In the genomic region with DNA sequence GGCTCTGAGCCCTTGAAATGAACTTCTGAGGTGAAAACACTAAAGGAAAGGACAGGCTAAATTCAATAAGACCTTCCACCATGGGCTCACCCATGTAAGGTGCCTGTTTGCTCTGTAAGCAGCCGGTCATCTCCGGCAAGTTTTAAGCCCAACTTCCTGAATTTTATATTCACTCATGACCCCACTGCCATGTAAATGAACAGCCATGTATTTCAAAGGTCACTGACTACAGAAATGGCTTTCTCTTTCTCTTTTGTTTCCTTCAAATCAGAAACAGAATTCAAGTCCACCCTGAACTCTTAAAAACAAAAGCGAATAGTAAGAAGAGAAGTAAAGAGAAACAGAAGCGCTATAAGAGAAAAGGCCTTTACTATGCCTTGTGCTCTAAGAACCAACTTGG, we compare ENCODE assay signal across 23 cellular contexts.
DNase-seq lines count a peak whose midpoint lies in the region; ATAC-seq and TF ChIP-seq lines count a peak whose summit lies in the region.
"Had no signal": no experiment of that assay in that cellular context is flagged by ENCODE, and none has a peak within 500 bp of the region (broad histone marks: within the 10 kb centered on the region; RNA-seq: fewer than 3 reads in every experiment).

No MANE protein-coding gene starts in this region.

- H3K36me3 ChIP-seq in Loucy (ENCODE audit: insufficient read depth, low read length): no peaks in the 10 kb centered on the region
- H3K36me3 ChIP-seq in skeletal muscle tissue (ENCODE audit: control insufficient read depth in 3 of 3, insufficient read depth in 3 of 3, low read length in 3 of 3): peaks cover 0 to 9% (median 3%) of the 10 kb centered on the region in 3 donors
- H3K36me3 ChIP-seq: HAP-1, left lung, thoracic aorta had no signal

- H3K27ac ChIP-seq in skeletal muscle tissue (ENCODE audit: low read depth, low read length): peak overlapping the region; percentile 36
- H3K27ac ChIP-seq: body of pancreas, thoracic aorta had no signal

- H3K9ac ChIP-seq in Loucy (ENCODE audit: low read depth, low read length, poor library complexity, severe bottlenecking) (no peak overlapping the region), skeletal muscle tissue (ENCODE audit: low read depth in 1 of 3, low read length in 3 of 3) (no peak overlapping the region)

- peak; percentile 33 for DNase-seq in GM12865 (ENCODE audit: low read depth)
- no peak for DNase-seq in left colon
- DNase-seq in A172 (ENCODE audit: low spot score): no peak
- no peak for DNase-seq in medulla oblongata (ENCODE audit: extremely low spot score)
- DNase-seq in type B pancreatic cell (ENCODE audit: extremely low spot score, unreplicated experiment): no peak
- no peak for DNase-seq in stimulated activated CD8-positive, alpha-beta memory T cell treated with anti-CD3 and anti-CD28 coated beads, Interleukin-4, amount 100 ng/mL, for 48 hours
- DNase-seq: activated B cell treated with CpG ODN at 0.5 μM for 24 hours; activated CD4-positive, alpha-beta memory T cell treated with anti-CD3 and anti-CD28 coated beads, Interleukin-2, amount 10 ng/mL, durations not matched to agents 7 days and 5 days; activated naive CD4-positive, alpha-beta T cell treated with anti-CD3 and anti-CD28 coated beads, Interleukin-2, amount 50 U/mL, for 16 hours; activated T-cell treated with anti-CD3 and anti-CD28 coated beads, Interleukin-2, amount 50 U/mL, for 4 hours; body of pancreas; foreskin melanocyte; Karpas-422; left lung; NCI-H2171 treated with DMSO at 0.1 percent for 48 hours; NCI-H69; posterior cingulate gyrus had no signal

- H3K4me1 ChIP-seq in Loucy (ENCODE audit: insufficient read depth, low read length, poor library complexity, severe bottlenecking): peaks cover 9% of the 10 kb centered on the region
- peaks cover 13 to 24% (median 15%) of the 10 kb centered on the region in 3 donors for H3K4me1 ChIP-seq in skeletal muscle tissue (ENCODE audit: control insufficient read depth in 3 of 3, insufficient read depth in 3 of 3, low read length in 3 of 3)
- H3K4me1 ChIP-seq: body of pancreas had no signal

- 0 out of 2 replicates have a peak overlapping the region, but pooled peaks have one; percentile 14 for H2AFZ ChIP-seq in Loucy (ENCODE audit: low read length)

- intact Hi-C loops in left colon (cut with DNase I, micrococcal nuclease): no loop called here

- TF ChIP-seq CTCF in GM12865 (IDR thresholded peaks at IDR 0.05; ENCODE audit: insufficient read depth, low read depth, low read length, missing control alignments): no peak
- TF ChIP-seq CTCF in Loucy (conservative IDR thresholded peaks at IDR 0.05; ENCODE audit: low read length): no peak
- TF ChIP-seq CTCF in type B pancreatic cell (conservative IDR thresholded peaks at IDR 0.05): no peak

- no peak overlapping the region for H3K27ac Mint-ChIP-seq in type B pancreatic cell
- H3K27ac Mint-ChIP-seq: activated B cell treated with CpG ODN at 0.5 μM for 24 hours; activated CD4-positive, alpha-beta memory T cell treated with anti-CD3 and anti-CD28 coated beads, Interleukin-2, amount 10 ng/mL, durations not matched to agents 7 days and 5 days; dendritic cell treated with granulocyte-macrophage colony-stimulating factor and Interleukin-4, amounts not matched to agents 40 ng/mL and 50 ng/mL, for 4 days; T-helper 1 cell treated with Interleukin-12 subunit alpha and Interleukin-12 subunit beta and Interleukin-4 antibody, amounts not matched to agents 30 μg/mL and 1 μg/mL, for 36 hours had no signal

- peaks cover 31% of the 10 kb centered on the region for H3K4me1 Mint-ChIP-seq in type B pancreatic cell (ENCODE audit: unreplicated experiment)
- H3K4me1 Mint-ChIP-seq: activated B cell treated with CpG ODN at 0.5 μM for 24 hours; activated CD4-positive, alpha-beta memory T cell treated with anti-CD3 and anti-CD28 coated beads, Interleukin-2, amount 10 ng/mL, durations not matched to agents 7 days and 5 days had no signal

- H3K27me3 ChIP-seq in Loucy (ENCODE audit: insufficient read depth, low read length, poor library complexity, severe bottlenecking): no peaks in the 10 kb centered on the region
- H3K27me3 ChIP-seq in skeletal muscle tissue (ENCODE audit: control insufficient read depth in 3 of 3, insufficient read depth in 3 of 3, low read length in 3 of 3): no peaks in the 10 kb centered on the region
- H3K27me3 ChIP-seq: body of pancreas, left lung had no signal

- H3K9me3 ChIP-seq in Loucy (ENCODE audit: insufficient read depth, low read depth, low read length) (no peaks in the 10 kb centered on the region), skeletal muscle tissue (ENCODE audit: control insufficient read depth in 3 of 3, low read length in 3 of 3) (no peaks in the 10 kb centered on the region)
- H3K9me3 ChIP-seq: body of pancreas, HAP-1, left lung, thoracic aorta had no signal

- H3K4me3 ChIP-seq in GM12865 (ENCODE audit: low read depth, low read length) (peak overlapping the region; percentile 21), Loucy (ENCODE audit: low read length, poor library complexity, severe bottlenecking) (no peak overlapping the region), skeletal muscle tissue (ENCODE audit: low read length in 3 of 3) (no peak overlapping the region)
- H3K4me3 ChIP-seq: body of pancreas, HAP-1, left lung, thoracic aorta had no signal

- no peaks in the 10 kb centered on the region for H4K20me1 ChIP-seq in Loucy (ENCODE audit: insufficient read depth, low read length, poor library complexity, severe bottlenecking)

- peak; percentile 64 for ATAC-seq in left colon
- ATAC-seq: activated T-cell treated with anti-CD3 and anti-CD28 coated beads, Interleukin-2, amount 50 U/mL, for 4 hours; body of pancreas; left lung had no signal

- no peaks in the 10 kb centered on the region for H3K9me2 ChIP-seq in Loucy (replicated peaks; ENCODE audit: low read depth, low read length)

- H3K27me3 Mint-ChIP-seq in type B pancreatic cell: no peaks in the 10 kb centered on the region
- H3K27me3 Mint-ChIP-seq: dendritic cell treated with granulocyte-macrophage colony-stimulating factor and Interleukin-4, amounts not matched to agents 40 ng/mL and 50 ng/mL, for 4 days had no signal

- H3K36me3 Mint-ChIP-seq in type B pancreatic cell: peaks cover 37% of the 10 kb centered on the region

- H3F3A ChIP-seq in Loucy (ENCODE audit: low read depth): no peaks in the 10 kb centered on the region

- H3K9me3 Mint-ChIP-seq in type B pancreatic cell: peaks cover 4% of the 10 kb centered on the region
- H3K9me3 Mint-ChIP-seq: activated CD4-positive, alpha-beta memory T cell treated with anti-CD3 and anti-CD28 coated beads, Interleukin-2, amount 10 ng/mL, durations not matched to agents 7 days and 5 days; activated T-cell treated with anti-CD3 and anti-CD28 coated beads, Interleukin-2, amount 50 U/mL, for 4 hours; dendritic cell treated with granulocyte-macrophage colony-stimulating factor and Interleukin-4, amounts not matched to agents 40 ng/mL and 50 ng/mL, for 4 days had no signal

- no peak overlapping the region for H3K4me3 Mint-ChIP-seq in type B pancreatic cell
- H3K4me3 Mint-ChIP-seq: activated B cell treated with CpG ODN at 0.5 μM for 24 hours; activated CD4-positive, alpha-beta memory T cell treated with anti-CD3 and anti-CD28 coated beads, Interleukin-2, amount 10 ng/mL, durations not matched to agents 7 days and 5 days; activated T-cell treated with anti-CD3 and anti-CD28 coated beads, Interleukin-2, amount 50 U/mL, for 4 hours; dendritic cell treated with granulocyte-macrophage colony-stimulating factor and Interleukin-4, amounts not matched to agents 40 ng/mL and 50 ng/mL, for 4 days; T-helper 1 cell treated with Interleukin-12 subunit alpha and Interleukin-12 subunit beta and Interleukin-4 antibody, amounts not matched to agents 30 μg/mL and 1 μg/mL, for 36 hours had no signal

- H3K79me2 ChIP-seq in Loucy (ENCODE audit: insufficient read depth, low read length): no peaks in the 10 kb centered on the region

- no peak overlapping the region for H3K4me2 ChIP-seq in Loucy (ENCODE audit: low read depth, low read length, poor library complexity, severe bottlenecking)
